In the genomic region with DNA sequence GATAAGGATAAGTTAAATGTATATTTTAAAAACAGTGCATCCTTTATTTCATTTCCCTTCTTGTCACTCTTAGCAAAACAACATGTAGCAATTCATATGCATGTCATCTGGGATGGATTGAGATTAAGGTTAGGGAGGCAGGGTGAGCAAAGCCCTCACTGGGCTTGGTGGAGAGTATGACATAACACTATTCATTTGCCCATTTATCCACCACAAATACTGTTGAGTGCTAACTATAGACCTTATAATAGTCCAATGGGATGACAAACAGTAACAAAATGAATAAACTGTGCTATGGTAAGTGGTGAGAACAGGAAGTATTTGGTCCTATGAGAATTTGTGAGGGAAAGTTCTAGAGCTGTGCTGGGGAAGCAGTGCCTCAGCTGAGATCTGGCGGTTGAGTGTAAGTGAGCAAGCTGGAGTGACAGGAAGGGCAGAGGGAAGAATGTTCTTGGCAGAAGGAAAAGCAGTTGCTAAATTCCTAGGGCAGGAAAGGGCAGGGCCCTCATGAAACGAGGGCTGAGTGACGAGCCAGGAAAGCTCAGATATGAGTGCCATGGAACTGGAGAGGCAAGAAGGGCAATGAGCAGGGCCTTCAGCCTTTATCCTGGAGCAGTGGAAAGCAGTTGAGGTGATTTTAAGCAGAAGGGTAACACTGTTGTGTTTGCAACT, we compare ENCODE assay signal across 10 cellular contexts. TPM values are rescaled to one million over a fixed set of nuclear protein-coding genes. Genes with fewer than 3 reads are reported as not detected.
DNase-seq lines count a peak whose midpoint lies in the region; ATAC-seq, FAIRE-seq and TF ChIP-seq lines count a peak whose summit lies in the region.
"Had no signal": no experiment of that assay in that cellular context is flagged by ENCODE, and none has a peak within 500 bp of the region (broad histone marks: within the 10 kb centered on the region; RNA-seq: fewer than 3 reads in every experiment).

No MANE protein-coding gene starts in this region.

- H3K27ac Mint-ChIP-seq in GM23338 = peak overlapping the region; percentile 46

- H3K4me1 ChIP-seq in GM23338 (ENCODE audit: insufficient read depth) (peaks cover 56% of the 10 kb centered on the region), right cardiac atrium (ENCODE audit: control insufficient read depth, insufficient read depth, low read length) (peaks cover 7% of the 10 kb centered on the region), skeletal muscle tissue (ENCODE audit: control insufficient read depth in 3 of 3, insufficient read depth in 3 of 3, low read length in 3 of 3) (peaks cover 26 to 30% (median 28%) of the 10 kb centered on the region in 3 donors)

- H3K4me3 ChIP-seq in GM23338 (no peak overlapping the region), bronchial epithelial cell (ENCODE audit: low read depth, low read length) (no peak overlapping the region), right cardiac atrium (ENCODE audit: low read length) (no peak overlapping the region), skeletal muscle tissue (ENCODE audit: low read length in 3 of 3) (peak overlapping the region in 1 of 3 donors; percentile 11)

- H3K36me3 ChIP-seq in GM23338 (ENCODE audit: insufficient read depth) (no peaks in the 10 kb centered on the region), bronchial epithelial cell (ENCODE audit: control insufficient read depth, insufficient read depth, low read length) (no peaks in the 10 kb centered on the region), skeletal muscle tissue (ENCODE audit: control insufficient read depth in 3 of 3, insufficient read depth in 3 of 3, low read length in 3 of 3) (peaks cover 2 to 11% (median 2%) of the 10 kb centered on the region in 3 donors)

- FAIRE-seq in bronchial epithelial cell (lab: Jason Lieb, UNC) = peak; percentile 89

- no peak for TF ChIP-seq CTCF in GM23338 (conservative IDR thresholded peaks at IDR 0.05; ENCODE audit: low read depth in 2 of 2)
- no peak for TF ChIP-seq CTCF in bronchial epithelial cell (IDR thresholded peaks at IDR 0.05; ENCODE audit: insufficient read depth, low read length, severe bottlenecking)

- H4K20me1 ChIP-seq in GM23338 (replicated peaks; ENCODE audit: insufficient read depth) = peaks cover 38% of the 10 kb centered on the region

- H3K9ac ChIP-seq in skeletal muscle tissue (ENCODE audit: low read depth in 1 of 3, low read length in 3 of 3) = peak overlapping the region in 1 of 3 donors; percentile 25

- WGBS in right cardiac atrium = 15% methylated on average over 3 of the region's 3 CpGs

- H3K27me3 ChIP-seq in GM23338 (ENCODE audit: insufficient read depth) (no peaks in the 10 kb centered on the region), bronchial epithelial cell (ENCODE audit: control insufficient read depth, insufficient read depth, low read length) (no peaks in the 10 kb centered on the region), right cardiac atrium (ENCODE audit: control insufficient read depth, insufficient read depth) (no peaks in the 10 kb centered on the region), skeletal muscle tissue (ENCODE audit: control insufficient read depth in 3 of 3, insufficient read depth in 3 of 3, low read length in 3 of 3) (no peaks in the 10 kb centered on the region)

- peaks cover 99% of the 10 kb centered on the region for H3K79me2 ChIP-seq in GM23338 (replicated peaks; ENCODE audit: insufficient read depth)

- H3F3A ChIP-seq in GM23338 (replicated peaks; ENCODE audit: low read depth) = no peaks in the 10 kb centered on the region

- H3K9me2 ChIP-seq in GM23338 (ENCODE audit: insufficient read depth) = no peaks in the 10 kb centered on the region

- H3K9me3 ChIP-seq in right cardiac atrium (ENCODE audit: control insufficient read depth, low read length) = no peaks in the 10 kb centered on the region
- H3K9me3 ChIP-seq in skeletal muscle tissue (ENCODE audit: control insufficient read depth in 3 of 3, low read length in 3 of 3) = no peaks in the 10 kb centered on the region

- ATAC-seq in GM23338 (peak; percentile 72), right cardiac atrium (peak; percentile 95 to 96), GM21576 (IDR thresholded peaks at IDR 0.05; ENCODE audit: unreplicated experiment) (no peak)
- ATAC-seq in stimulated activated naive CD8-positive, alpha-beta T cell treated with anti-CD3 and anti-CD28 coated beads, Interleukin-15, Interleukin-2, amounts not matched to agents 100 U/mL and 50 U/mL, for 24 hours = no peak

- peaks cover 39% of the 10 kb centered on the region for H3K36me3 Mint-ChIP-seq in GM23338 (ENCODE audit: low read depth)

- DNase-seq in GM23338 (ENCODE audit: low spot score) (peak; percentile 47), bronchial epithelial cell (ENCODE audit: low read depth) (peak; percentile 80), right cardiac atrium (peak; percentile 70 to 75 (median 72)), NCI-H748 treated with DMSO at 0.1 percent for 48 hours (lab: John Stamatoyannopoulos, UW) (no peak), NCI-H146 (lab: John Stamatoyannopoulos, UW) (no peak)
- DNase-seq in stimulated activated naive CD8-positive, alpha-beta T cell treated with anti-CD3 and anti-CD28 coated beads, Interleukin-15, Interleukin-2, amounts not matched to agents 100 U/mL and 50 U/mL, for 24 hours = no peak
- DNase-seq: NCI-H1694 had no signal

- peaks cover 43% of the 10 kb centered on the region for H3K4me1 Mint-ChIP-seq in GM23338

- no peaks in the 10 kb centered on the region for H3K27me3 Mint-ChIP-seq in GM23338 (ENCODE audit: insufficient read depth, low read depth, poor library complexity)

- H3K4me2 ChIP-seq in GM23338 = 0 out of 2 replicates have a peak overlapping the region, but pooled peaks have one; percentile 38

- H3K27ac ChIP-seq in GM23338 (ENCODE audit: low read depth) = 0 out of 2 replicates have a peak overlapping the region, but pooled peaks have one; percentile 2
- peak overlapping the region; percentile 68 for H3K27ac ChIP-seq in right cardiac atrium (ENCODE audit: low read length)
- H3K27ac ChIP-seq in skeletal muscle tissue (ENCODE audit: low read depth, low read length) = peak overlapping the region; percentile 54

- intact Hi-C loops in right cardiac atrium (cut with DNase I) = no loop called here

- H3K4me3 Mint-ChIP-seq in GM23338 = no peak overlapping the region; the same call in 2 of the 3 replicates

- no peak overlapping the region for H2AFZ ChIP-seq in GM23338

- no peaks in the 10 kb centered on the region for H3K9me3 Mint-ChIP-seq in GM23338
- H3K9me3 Mint-ChIP-seq: neural crest cell had no signal

TF ChIP-seq in GM23338, 12 proteins besides CTCF, POLR2A, EP300 and RAD21 (continues in another document):
- no peak for TF ChIP-seq JUNB (IDR thresholded peaks at IDR 0.05; ENCODE audit: unreplicated experiment)

RNA-seq across cellular contexts. Expression of gene HSD17B12, which starts 6.7 kb away (rescaled TPM):
- total RNA-seq in GM23338 (2014; rRNA removed; shearing (Covaris generic)) = 168 and 179 TPM in 2 replicates
- polyA plus RNA-seq in GM23338 (2016; fragmentation: Nextera tagmentation; extraction: Ambion mirVana) (112 and 128 TPM in 2 replicates), right cardiac atrium (69.1 TPM)
- total RNA-seq in bronchial epithelial cell (97.3 and 103 TPM in 2 replicates), right cardiac atrium (100 to 1,000 TPM; 102 to 147 (median 112) TPM), skeletal muscle tissue (40.7 TPM)

Comparison
In these comparisons a context has a peak if more than half of its experiments do, and no peak if none do; other contexts are left out.
1. ATAC-seq: peak in GM23338 (single experiment) and right cardiac atrium (2 of 2); none in GM21576 (single experiment) and stimulated activated naive CD8-positive, alpha-beta T cell treated with anti-CD3 and anti-CD28 coated beads, Interleukin-15, Interleukin-2, amounts not matched to agents 100 U/mL and 50 U/mL, for 24 hours (single experiment).
2. DNase-seq: peak in GM23338 (single experiment), bronchial epithelial cell (single experiment) and right cardiac atrium (3 of 3); none in NCI-H748 treated with DMSO at 0.1 percent for 48 hours (single experiment), stimulated activated naive CD8-positive, alpha-beta T cell treated with anti-CD3 and anti-CD28 coated beads, Interleukin-15, Interleukin-2, amounts not matched to agents 100 U/mL and 50 U/mL, for 24 hours (single experiment) and NCI-H146 (single experiment).
3. H3K27ac ChIP-seq: peak in every context shown above with its lines; median percentile 68 in right cardiac atrium; 54 in skeletal muscle tissue; 2 in GM23338.